In genomic region chr1:168287237-168287664, GRCh38 we compare ENCODE assay signal across 1 cellular context.
TF ChIP-seq lines count a peak whose summit lies in the region.

No MANE protein-coding gene starts in this region.

TF ChIP-seq in HEK293, 187 proteins besides CTCF, POLR2A, EP300 and RAD21 (continued from another document):
- TF ChIP-seq PRDM10 (tag by site-specific recombination; IDR thresholded peaks at IDR 0.05) (0 out of 2 replicates have a peak, but pooled peaks have one; percentile 20), GLIS2 (tag by site-specific recombination; IDR thresholded peaks at IDR 0.05) (no peak), ZNF449 (tag by site-specific recombination; IDR thresholded peaks at IDR 0.05) (no peak), ZNF37A (tag by site-specific recombination; IDR thresholded peaks at IDR 0.05) (no peak), MYNN (tag by site-specific recombination; IDR thresholded peaks at IDR 0.05; ENCODE audit: borderline replicate concordance) (no peak), ZNF654 (tag by site-specific recombination; IDR thresholded peaks at IDR 0.05; ENCODE audit: low read depth) (no peak), KLF1 (tag by site-specific recombination; IDR thresholded peaks at IDR 0.05) (no peak), ZFP69B (tag by site-specific recombination; IDR thresholded peaks at IDR 0.05) (peak; percentile 23; the same call in 1 of the 2 replicates), ZNF391 (tag by site-specific recombination; IDR thresholded peaks at IDR 0.05; ENCODE audit: borderline replicate concordance, low read depth) (no peak), ZNF629 (tag by site-specific recombination; IDR thresholded peaks at IDR 0.05) (peak; percentile 91), ZBTB21 (tag by site-specific recombination; IDR thresholded peaks at IDR 0.05) (peak; percentile 80), ZBTB20 (tag by site-specific recombination; IDR thresholded peaks at IDR 0.05) (no peak), ZNF660 (tag by site-specific recombination; IDR thresholded peaks at IDR 0.05) (0 out of 2 replicates have a peak, but pooled peaks have one; percentile 46), ZNF549 (tag by site-specific recombination; IDR thresholded peaks at IDR 0.05) (no peak), ZNF341 (tag by site-specific recombination; IDR thresholded peaks at IDR 0.05; ENCODE audit: low read depth) (no peak), ZNF518A (tag by site-specific recombination; conservative IDR thresholded peaks at IDR 0.05; ENCODE audit: low read depth) (peak; percentile 62), GLI4 (tag by site-specific recombination; IDR thresholded peaks at IDR 0.05) (no peak), WT1 (tag by site-specific recombination; IDR thresholded peaks at IDR 0.05) (no peak), ZNF623 (tag by site-specific recombination; IDR thresholded peaks at IDR 0.05) (no peak), GFI1B (tag by site-specific recombination; IDR thresholded peaks at IDR 0.05) (no peak), OVOL3 (tag by site-specific recombination; IDR thresholded peaks at IDR 0.05) (no peak), ATF2 (tag by site-specific recombination; IDR thresholded peaks at IDR 0.05; ENCODE audit: low read depth) (peak; percentile 81), OSR2 (tag by site-specific recombination; IDR thresholded peaks at IDR 0.05) (0 out of 2 replicates have a peak, but pooled peaks have one; percentile 26)
